Comparison of ENCODE assay signal across 1 cellular context in the genomic region with DNA sequence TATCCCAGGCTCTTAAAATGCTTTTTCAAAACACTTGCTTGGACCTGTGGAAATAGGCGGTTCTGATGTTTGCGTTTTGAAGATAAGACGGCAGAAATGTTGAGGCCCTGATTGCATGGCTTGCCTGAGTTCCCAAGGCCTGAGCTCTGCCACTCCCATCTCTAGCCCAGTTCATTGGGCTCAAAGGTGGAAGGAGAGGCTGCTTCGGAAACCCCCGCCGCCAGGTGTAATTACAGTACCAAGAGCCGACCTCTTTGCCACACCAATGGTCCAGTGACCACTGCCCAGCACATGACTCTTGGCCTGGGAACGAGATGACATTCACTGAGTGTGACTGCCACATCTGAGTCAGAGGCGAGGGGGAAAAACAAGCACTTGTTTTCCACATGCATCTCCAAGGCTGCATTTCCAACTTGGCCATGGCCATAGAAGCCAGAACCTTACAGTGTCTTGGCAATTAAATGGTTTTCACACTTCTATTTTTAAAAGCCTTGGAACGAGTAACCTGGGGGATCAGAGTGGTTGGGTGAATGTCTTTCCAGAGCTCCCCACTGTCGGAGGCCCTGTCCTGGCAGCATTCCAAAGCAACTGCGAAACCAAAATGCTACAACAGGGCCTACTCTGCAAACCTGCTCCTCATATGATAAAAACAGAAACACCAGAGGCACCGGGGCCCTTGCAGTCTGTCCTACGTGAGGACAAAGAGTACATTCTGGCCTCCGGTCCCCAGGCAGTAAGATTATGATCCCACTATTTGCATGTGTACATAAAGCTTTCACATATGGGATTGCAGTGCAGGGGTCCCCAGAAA.
A peak's percentile ranks its signal among the peaks of the same experiment; 100 is the strongest.
TF ChIP-seq lines count a peak whose summit lies in the region.

No MANE protein-coding gene starts in this region.

TF ChIP-seq in HepG2, 621 proteins besides CTCF, POLR2A, EP300 and RAD21 (continued from another document and continues in another):
- TF ChIP-seq, protein P1, sequence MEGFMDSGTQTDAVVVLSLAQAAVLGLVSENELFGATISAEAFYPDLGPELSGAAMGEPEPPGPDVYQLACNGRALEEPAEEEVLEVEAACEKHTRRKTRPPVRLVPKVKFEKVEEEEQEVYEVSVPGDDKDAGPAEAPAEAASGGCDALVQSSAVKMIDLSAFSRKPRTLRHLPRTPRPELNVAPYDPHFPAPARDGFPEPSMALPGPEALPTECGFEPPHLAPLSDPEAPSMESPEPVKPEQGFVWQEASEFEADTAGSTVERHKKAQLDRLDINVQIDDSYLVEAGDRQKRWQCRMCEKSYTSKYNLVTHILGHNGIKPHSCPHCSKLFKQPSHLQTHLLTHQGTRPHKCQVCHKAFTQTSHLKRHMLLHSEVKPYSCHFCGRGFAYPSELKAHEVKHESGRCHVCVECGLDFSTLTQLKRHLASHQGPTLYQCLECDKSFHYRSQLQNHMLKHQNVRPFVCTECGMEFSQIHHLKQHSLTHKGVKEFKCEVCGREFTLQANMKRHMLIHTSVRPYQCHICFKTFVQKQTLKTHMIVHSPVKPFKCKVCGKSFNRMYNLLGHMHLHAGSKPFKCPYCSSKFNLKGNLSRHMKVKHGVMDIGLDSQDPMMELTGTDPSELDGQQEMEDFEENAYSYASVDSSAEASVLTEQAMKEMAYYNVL (CRISPR knock-in tag; IDR thresholded peaks at IDR 0.05; ENCODE audit: borderline replicate concordance): no peak
- TF ChIP-seq SP1 (IDR thresholded peaks at IDR 0.05) (no peak), SP1 (CRISPR knock-in tag; IDR thresholded peaks at IDR 0.05) (no peak), SNRNP70 (IDR thresholded peaks at IDR 0.05; ENCODE audit: low read depth, low read length) (no peak), EED (CRISPR knock-in tag; IDR thresholded peaks at IDR 0.05) (no peak), RARA (CRISPR knock-in tag; IDR thresholded peaks at IDR 0.05) (peak; percentile 14; the same call in 1 of the 2 replicates), KDM1A (CRISPR knock-in tag; IDR thresholded peaks at IDR 0.05) (no peak), RFX3 (CRISPR knock-in tag; IDR thresholded peaks at IDR 0.05) (no peak), CBX5 (CRISPR knock-in tag; IDR thresholded peaks at IDR 0.05; ENCODE audit: borderline replicate concordance) (no peak), ZFY (CRISPR knock-in tag; IDR thresholded peaks at IDR 0.05) (peak; percentile 29), TCF12 (IDR thresholded peaks at IDR 0.05) (no peak), TCF12 (CRISPR knock-in tag; IDR thresholded peaks at IDR 0.05) (no peak), MLLT10 (CRISPR knock-in tag; IDR thresholded peaks at IDR 0.05) (no peak), PHF20 (CRISPR knock-in tag; IDR thresholded peaks at IDR 0.05) (no peak), DPF2 (CRISPR knock-in tag; IDR thresholded peaks at IDR 0.05; ENCODE audit: borderline replicate concordance, low read depth) (no peak), ZNF530 (CRISPR knock-in tag; IDR thresholded peaks at IDR 0.05; ENCODE audit: low read depth) (no peak), TARDBP (CRISPR knock-in tag; IDR thresholded peaks at IDR 0.05) (no peak), ZNF225 (CRISPR knock-in tag; IDR thresholded peaks at IDR 0.05) (no peak), FOXA1 (IDR thresholded peaks at IDR 0.05) (no peak), FOXA1 (CRISPR knock-in tag; IDR thresholded peaks at IDR 0.05) (peak; percentile 68), MTA3 (CRISPR knock-in tag; IDR thresholded peaks at IDR 0.05) (no peak), BRD4 (CRISPR knock-in tag; IDR thresholded peaks at IDR 0.05) (no peak), MATR3 (CRISPR knock-in tag; IDR thresholded peaks at IDR 0.05) (no peak), HHEX (CRISPR knock-in tag; IDR thresholded peaks at IDR 0.05) (no peak), ZBTB7A (CRISPR knock-in tag; IDR thresholded peaks at IDR 0.05) (no peak), ZMYM3 (CRISPR knock-in tag; IDR thresholded peaks at IDR 0.05) (no peak; the same call in 1 of the 2 replicates), ZBTB8A (CRISPR knock-in tag; IDR thresholded peaks at IDR 0.05; ENCODE audit: borderline replicate concordance, low read depth) (no peak), ZNF296 (CRISPR knock-in tag; conservative IDR thresholded peaks at IDR 0.05) (no peak; the same call in 1 of the 2 replicates), HNRNPUL1 (IDR thresholded peaks at IDR 0.05; ENCODE audit: low read depth, low read length) (no peak), TBX2 (CRISPR knock-in tag; IDR thresholded peaks at IDR 0.05; ENCODE audit: borderline replicate concordance) (peak; percentile 55; the same call in 1 of the 2 replicates), PHF21A (CRISPR knock-in tag; IDR thresholded peaks at IDR 0.05) (0 out of 2 replicates have a peak, but pooled peaks have one; percentile 33), PPARG (CRISPR knock-in tag; conservative IDR thresholded peaks at IDR 0.05) (no peak), RFXAP (CRISPR knock-in tag; IDR thresholded peaks at IDR 0.05; ENCODE audit: borderline replicate concordance) (no peak), ETV5 (CRISPR knock-in tag; IDR thresholded peaks at IDR 0.05; ENCODE audit: borderline replicate concordance) (no peak), MYC (CRISPR knock-in tag; IDR thresholded peaks at IDR 0.05; ENCODE audit: borderline replicate concordance) (0 out of 2 replicates have a peak, but pooled peaks have one; percentile 24), ZNF644 (CRISPR knock-in tag; IDR thresholded peaks at IDR 0.05; ENCODE audit: low read depth) (peak; percentile 83), KLF12 (CRISPR knock-in tag; IDR thresholded peaks at IDR 0.05; ENCODE audit: borderline replicate concordance) (0 out of 2 replicates have a peak, but pooled peaks have one; percentile 26), ZBTB42 (CRISPR knock-in tag; IDR thresholded peaks at IDR 0.05) (no peak), ZFX (CRISPR knock-in tag; IDR thresholded peaks at IDR 0.05; ENCODE audit: low read depth) (peak; percentile 54; the same call in 1 of the 2 replicates), ZNF333 (CRISPR knock-in tag; IDR thresholded peaks at IDR 0.05; ENCODE audit: borderline replicate concordance) (no peak), KDM6A (CRISPR knock-in tag; IDR thresholded peaks at IDR 0.05; ENCODE audit: low read depth) (no peak), ZNF274 (CRISPR knock-in tag; IDR thresholded peaks at IDR 0.05) (no peak)
- TF ChIP-seq, protein P2, sequence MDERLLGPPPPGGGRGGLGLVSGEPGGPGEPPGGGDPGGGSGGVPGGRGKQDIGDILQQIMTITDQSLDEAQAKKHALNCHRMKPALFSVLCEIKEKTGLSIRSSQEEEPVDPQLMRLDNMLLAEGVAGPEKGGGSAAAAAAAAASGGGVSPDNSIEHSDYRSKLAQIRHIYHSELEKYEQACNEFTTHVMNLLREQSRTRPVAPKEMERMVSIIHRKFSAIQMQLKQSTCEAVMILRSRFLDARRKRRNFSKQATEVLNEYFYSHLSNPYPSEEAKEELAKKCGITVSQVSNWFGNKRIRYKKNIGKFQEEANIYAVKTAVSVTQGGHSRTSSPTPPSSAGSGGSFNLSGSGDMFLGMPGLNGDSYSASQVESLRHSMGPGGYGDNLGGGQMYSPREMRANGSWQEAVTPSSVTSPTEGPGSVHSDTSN (CRISPR knock-in tag; IDR thresholded peaks at IDR 0.05): no peak
- TF ChIP-seq, protein P3, sequence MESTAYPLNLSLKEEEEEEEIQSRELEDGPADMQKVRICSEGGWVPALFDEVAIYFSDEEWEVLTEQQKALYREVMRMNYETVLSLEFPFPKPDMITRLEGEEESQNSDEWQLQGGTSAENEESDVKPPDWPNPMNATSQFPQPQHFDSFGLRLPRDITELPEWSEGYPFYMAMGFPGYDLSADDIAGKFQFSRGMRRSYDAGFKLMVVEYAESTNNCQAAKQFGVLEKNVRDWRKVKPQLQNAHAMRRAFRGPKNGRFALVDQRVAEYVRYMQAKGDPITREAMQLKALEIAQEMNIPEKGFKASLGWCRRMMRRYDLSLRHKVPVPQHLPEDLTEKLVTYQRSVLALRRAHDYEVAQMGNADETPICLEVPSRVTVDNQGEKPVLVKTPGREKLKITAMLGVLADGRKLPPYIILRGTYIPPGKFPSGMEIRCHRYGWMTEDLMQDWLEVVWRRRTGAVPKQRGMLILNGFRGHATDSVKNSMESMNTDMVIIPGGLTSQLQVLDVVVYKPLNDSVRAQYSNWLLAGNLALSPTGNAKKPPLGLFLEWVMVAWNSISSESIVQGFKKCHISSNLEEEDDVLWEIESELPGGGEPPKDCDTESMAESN (CRISPR knock-in tag; conservative IDR thresholded peaks at IDR 0.05): no peak
- TF ChIP-seq, protein P4, sequence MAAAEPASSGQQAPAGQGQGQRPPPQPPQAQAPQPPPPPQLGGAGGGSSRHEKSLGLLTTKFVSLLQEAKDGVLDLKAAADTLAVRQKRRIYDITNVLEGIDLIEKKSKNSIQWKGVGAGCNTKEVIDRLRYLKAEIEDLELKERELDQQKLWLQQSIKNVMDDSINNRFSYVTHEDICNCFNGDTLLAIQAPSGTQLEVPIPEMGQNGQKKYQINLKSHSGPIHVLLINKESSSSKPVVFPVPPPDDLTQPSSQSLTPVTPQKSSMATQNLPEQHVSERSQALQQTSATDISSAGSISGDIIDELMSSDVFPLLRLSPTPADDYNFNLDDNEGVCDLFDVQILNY (CRISPR knock-in tag; conservative IDR thresholded peaks at IDR 0.05): no peak
- TF ChIP-seq, protein P5, sequence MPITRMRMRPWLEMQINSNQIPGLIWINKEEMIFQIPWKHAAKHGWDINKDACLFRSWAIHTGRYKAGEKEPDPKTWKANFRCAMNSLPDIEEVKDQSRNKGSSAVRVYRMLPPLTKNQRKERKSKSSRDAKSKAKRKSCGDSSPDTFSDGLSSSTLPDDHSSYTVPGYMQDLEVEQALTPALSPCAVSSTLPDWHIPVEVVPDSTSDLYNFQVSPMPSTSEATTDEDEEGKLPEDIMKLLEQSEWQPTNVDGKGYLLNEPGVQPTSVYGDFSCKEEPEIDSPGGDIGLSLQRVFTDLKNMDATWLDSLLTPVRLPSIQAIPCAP (CRISPR knock-in tag; IDR thresholded peaks at IDR 0.05; ENCODE audit: low read depth): no peak
- TF ChIP-seq, protein P6, sequence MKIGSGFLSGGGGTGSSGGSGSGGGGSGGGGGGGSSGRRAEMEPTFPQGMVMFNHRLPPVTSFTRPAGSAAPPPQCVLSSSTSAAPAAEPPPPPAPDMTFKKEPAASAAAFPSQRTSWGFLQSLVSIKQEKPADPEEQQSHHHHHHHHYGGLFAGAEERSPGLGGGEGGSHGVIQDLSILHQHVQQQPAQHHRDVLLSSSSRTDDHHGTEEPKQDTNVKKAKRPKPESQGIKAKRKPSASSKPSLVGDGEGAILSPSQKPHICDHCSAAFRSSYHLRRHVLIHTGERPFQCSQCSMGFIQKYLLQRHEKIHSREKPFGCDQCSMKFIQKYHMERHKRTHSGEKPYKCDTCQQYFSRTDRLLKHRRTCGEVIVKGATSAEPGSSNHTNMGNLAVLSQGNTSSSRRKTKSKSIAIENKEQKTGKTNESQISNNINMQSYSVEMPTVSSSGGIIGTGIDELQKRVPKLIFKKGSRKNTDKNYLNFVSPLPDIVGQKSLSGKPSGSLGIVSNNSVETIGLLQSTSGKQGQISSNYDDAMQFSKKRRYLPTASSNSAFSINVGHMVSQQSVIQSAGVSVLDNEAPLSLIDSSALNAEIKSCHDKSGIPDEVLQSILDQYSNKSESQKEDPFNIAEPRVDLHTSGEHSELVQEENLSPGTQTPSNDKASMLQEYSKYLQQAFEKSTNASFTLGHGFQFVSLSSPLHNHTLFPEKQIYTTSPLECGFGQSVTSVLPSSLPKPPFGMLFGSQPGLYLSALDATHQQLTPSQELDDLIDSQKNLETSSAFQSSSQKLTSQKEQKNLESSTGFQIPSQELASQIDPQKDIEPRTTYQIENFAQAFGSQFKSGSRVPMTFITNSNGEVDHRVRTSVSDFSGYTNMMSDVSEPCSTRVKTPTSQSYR (CRISPR knock-in tag; IDR thresholded peaks at IDR 0.05; ENCODE audit: borderline replicate concordance): no peak
- TF ChIP-seq, protein P7, sequence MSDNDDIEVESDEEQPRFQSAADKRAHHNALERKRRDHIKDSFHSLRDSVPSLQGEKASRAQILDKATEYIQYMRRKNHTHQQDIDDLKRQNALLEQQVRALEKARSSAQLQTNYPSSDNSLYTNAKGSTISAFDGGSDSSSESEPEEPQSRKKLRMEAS (IDR thresholded peaks at IDR 0.05): 0 out of 2 replicates have a peak, but pooled peaks have one; percentile 25
- TF ChIP-seq, protein P8, sequence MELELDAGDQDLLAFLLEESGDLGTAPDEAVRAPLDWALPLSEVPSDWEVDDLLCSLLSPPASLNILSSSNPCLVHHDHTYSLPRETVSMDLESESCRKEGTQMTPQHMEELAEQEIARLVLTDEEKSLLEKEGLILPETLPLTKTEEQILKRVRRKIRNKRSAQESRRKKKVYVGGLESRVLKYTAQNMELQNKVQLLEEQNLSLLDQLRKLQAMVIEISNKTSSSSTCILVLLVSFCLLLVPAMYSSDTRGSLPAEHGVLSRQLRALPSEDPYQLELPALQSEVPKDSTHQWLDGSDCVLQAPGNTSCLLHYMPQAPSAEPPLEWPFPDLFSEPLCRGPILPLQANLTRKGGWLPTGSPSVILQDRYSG (CRISPR knock-in tag; IDR thresholded peaks at IDR 0.05): no peak
- TF ChIP-seq, protein P9, sequence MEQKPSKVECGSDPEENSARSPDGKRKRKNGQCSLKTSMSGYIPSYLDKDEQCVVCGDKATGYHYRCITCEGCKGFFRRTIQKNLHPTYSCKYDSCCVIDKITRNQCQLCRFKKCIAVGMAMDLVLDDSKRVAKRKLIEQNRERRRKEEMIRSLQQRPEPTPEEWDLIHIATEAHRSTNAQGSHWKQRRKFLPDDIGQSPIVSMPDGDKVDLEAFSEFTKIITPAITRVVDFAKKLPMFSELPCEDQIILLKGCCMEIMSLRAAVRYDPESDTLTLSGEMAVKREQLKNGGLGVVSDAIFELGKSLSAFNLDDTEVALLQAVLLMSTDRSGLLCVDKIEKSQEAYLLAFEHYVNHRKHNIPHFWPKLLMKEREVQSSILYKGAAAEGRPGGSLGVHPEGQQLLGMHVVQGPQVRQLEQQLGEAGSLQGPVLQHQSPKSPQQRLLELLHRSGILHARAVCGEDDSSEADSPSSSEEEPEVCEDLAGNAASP (CRISPR knock-in tag; IDR thresholded peaks at IDR 0.05; ENCODE audit: borderline replicate concordance): no peak
- TF ChIP-seq, protein P10, sequence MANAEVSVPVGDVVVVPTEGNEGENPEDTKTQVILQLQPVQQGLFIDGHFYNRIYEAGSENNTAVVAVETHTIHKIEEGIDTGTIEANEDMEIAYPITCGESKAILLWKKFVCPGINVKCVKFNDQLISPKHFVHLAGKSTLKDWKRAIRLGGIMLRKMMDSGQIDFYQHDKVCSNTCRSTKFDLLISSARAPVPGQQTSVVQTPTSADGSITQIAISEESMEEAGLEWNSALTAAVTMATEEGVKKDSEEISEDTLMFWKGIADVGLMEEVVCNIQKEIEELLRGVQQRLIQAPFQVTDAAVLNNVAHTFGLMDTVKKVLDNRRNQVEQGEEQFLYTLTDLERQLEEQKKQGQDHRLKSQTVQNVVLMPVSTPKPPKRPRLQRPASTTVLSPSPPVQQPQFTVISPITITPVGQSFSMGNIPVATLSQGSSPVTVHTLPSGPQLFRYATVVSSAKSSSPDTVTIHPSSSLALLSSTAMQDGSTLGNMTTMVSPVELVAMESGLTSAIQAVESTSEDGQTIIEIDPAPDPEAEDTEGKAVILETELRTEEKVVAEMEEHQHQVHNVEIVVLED (CRISPR knock-in tag; IDR thresholded peaks at IDR 0.05; ENCODE audit: borderline replicate concordance): no peak
